Comparison of ENCODE assay signal across 8 cellular contexts in the genomic region with DNA sequence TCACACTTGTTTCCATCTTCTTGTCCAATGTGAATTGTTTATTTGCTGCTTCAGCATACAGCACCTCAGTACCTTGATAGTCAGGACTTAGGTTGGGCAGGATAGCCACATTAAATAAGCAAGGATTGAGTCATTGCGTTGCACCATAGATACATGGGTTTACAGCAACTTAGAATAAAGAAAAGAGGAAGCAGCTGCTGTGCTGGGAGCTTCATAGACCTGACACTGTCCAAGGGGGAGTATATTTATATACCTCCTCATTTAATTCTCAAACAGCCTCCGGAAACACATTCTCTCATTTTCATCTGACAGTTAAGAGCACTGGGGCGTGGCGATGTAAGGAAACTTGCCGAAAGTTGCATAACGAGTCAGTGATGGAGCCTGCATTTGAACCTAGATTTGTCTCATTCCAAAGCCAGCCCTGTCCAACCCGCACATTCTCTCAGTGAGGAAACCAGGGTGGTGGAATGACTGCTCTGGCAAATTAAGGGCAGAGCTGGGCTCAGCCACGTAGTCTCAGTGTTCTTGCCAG. TPM values are rescaled to one million over a fixed set of nuclear protein-coding genes. Genes with fewer than 3 reads are reported as not detected.
A peak's percentile ranks its signal among the peaks of the same experiment; 100 is the strongest.
DNase-seq lines count a peak whose midpoint lies in the region; ATAC-seq and TF ChIP-seq lines count a peak whose summit lies in the region.

No MANE protein-coding gene starts in this region.

- peak overlapping the region; percentile 80 for H3K27ac Mint-ChIP-seq in T-helper 1 cell treated with Interleukin-12 subunit alpha and Interleukin-12 subunit beta and Interleukin-4 antibody, amounts not matched to agents 30 μg/mL and 1 μg/mL, for 36 hours

- H3K4me2 ChIP-seq in BLaER1 treated with 17β-estradiol and CSF1 and Interleukin-3, amounts not matched to agents 10 nM and 100 nM = peak overlapping the region; percentile 75 to 93 (median 90)

- peaks cover 7% of the 10 kb centered on the region for H3K36me3 Mint-ChIP-seq in T-helper 1 cell treated with Interleukin-12 subunit alpha and Interleukin-12 subunit beta and Interleukin-4 antibody, amounts not matched to agents 30 μg/mL and 1 μg/mL, for 36 hours (ENCODE audit: low read depth)

- H3K4me1 Mint-ChIP-seq in T-helper 1 cell treated with Interleukin-12 subunit alpha and Interleukin-12 subunit beta and Interleukin-4 antibody, amounts not matched to agents 30 μg/mL and 1 μg/mL, for 36 hours (ENCODE audit: low read depth) = peaks cover 35% of the 10 kb centered on the region

- no peak for TF ChIP-seq POLR2A in testis (IDR thresholded peaks at IDR 0.05)

- peak overlapping the region in 8 of 10 experiments; percentile 3 to 48 (median 19); a peak in 8 of 20 replicates for H3K4me3 ChIP-seq in BLaER1 treated with 17β-estradiol and CSF1 and Interleukin-3, amounts not matched to agents 10 nM and 100 nM
- H3K4me3 ChIP-seq in heart right ventricle = no peak overlapping the region
- H3K4me3 ChIP-seq in testis = no peak overlapping the region

- WGBS in heart right ventricle, 2 donors = 83 to 87% methylated on average over 8 of the region's 8 CpGs
- 79 to 89% methylated on average over 8 of the region's 8 CpGs for WGBS in testis, 2 donors

- no peaks in the 10 kb centered on the region for H3K27me3 ChIP-seq in BLaER1 treated with 17β-estradiol and CSF1 and Interleukin-3, amounts not matched to agents 10 nM and 100 nM
- no peaks in the 10 kb centered on the region for H3K27me3 ChIP-seq in heart right ventricle
- no peaks in the 10 kb centered on the region for H3K27me3 ChIP-seq in testis

- H3K9ac ChIP-seq in BLaER1 treated with 17β-estradiol and CSF1 and Interleukin-3, amounts not matched to agents 10 nM and 100 nM = peak overlapping the region; percentile 74 to 92 (median 86); a peak in 21 of 22 replicates

- peak overlapping the region; percentile 78 to 99 (median 97) for H3K27ac ChIP-seq in BLaER1 treated with 17β-estradiol and CSF1 and Interleukin-3, amounts not matched to agents 10 nM and 100 nM
- H3K27ac ChIP-seq in heart right ventricle (peak overlapping the region in 1 of 10 donors; percentile 79), testis (no peak overlapping the region)

- peaks cover 7% of the 10 kb centered on the region for H3K27me3 Mint-ChIP-seq in T-helper 1 cell treated with Interleukin-12 subunit alpha and Interleukin-12 subunit beta and Interleukin-4 antibody, amounts not matched to agents 30 μg/mL and 1 μg/mL, for 36 hours (ENCODE audit: low read depth)

- TF ChIP-seq CTCF in heart right ventricle (IDR thresholded peaks at IDR 0.05) (no peak), testis (IDR thresholded peaks at IDR 0.05) (no peak)

- H3K36me3 ChIP-seq in BLaER1 treated with 17β-estradiol and CSF1 and Interleukin-3, amounts not matched to agents 10 nM and 100 nM = peaks cover 5 to 74% (median 48%) of the 10 kb centered on the region in 11 experiments; a peak in 19 of 22 replicates
- H3K36me3 ChIP-seq in heart right ventricle (no peaks in the 10 kb centered on the region), testis (ENCODE audit: low read depth, missing control alignments) (no peaks in the 10 kb centered on the region)

- H3K9me3 ChIP-seq in BLaER1 treated with 17β-estradiol and CSF1 and Interleukin-3, amounts not matched to agents 10 nM and 100 nM (replicated peaks in 1 of 11) = peaks cover 0 to 9% (median 0%) of the 10 kb centered on the region in 11 experiments; a peak in 6 of 22 replicates
- no peaks in the 10 kb centered on the region for H3K9me3 ChIP-seq in heart right ventricle
- H3K9me3 ChIP-seq in testis = no peaks in the 10 kb centered on the region

- no peaks in the 10 kb centered on the region for H4K20me1 ChIP-seq in BLaER1 treated with 17β-estradiol and CSF1 and Interleukin-3, amounts not matched to agents 10 nM and 100 nM

- H3K9me3 Mint-ChIP-seq in T-helper 1 cell treated with Interleukin-12 subunit alpha and Interleukin-12 subunit beta and Interleukin-4 antibody, amounts not matched to agents 30 μg/mL and 1 μg/mL, for 36 hours = no peaks in the 10 kb centered on the region

- DNase-seq in heart right ventricle = no peak
- no peak for DNase-seq in NCI-H2196 (lab: John Stamatoyannopoulos, UW; ENCODE audit: unreplicated experiment)
- DNase-seq in NCI-H187 treated with DMSO at 0.1 percent for 48 hours (lab: John Stamatoyannopoulos, UW) = no peak
- DNase-seq in testis = no peak

- peaks cover 97 to 100% (median 98%) of the 10 kb centered on the region in 10 experiments for H3K4me1 ChIP-seq in BLaER1 treated with 17β-estradiol and CSF1 and Interleukin-3, amounts not matched to agents 10 nM and 100 nM
- H3K4me1 ChIP-seq in heart right ventricle (peaks cover 0 to 35% (median 0%) of the 10 kb centered on the region in 9 donors), testis (no peaks in the 10 kb centered on the region)

- peak; percentile 81 for ATAC-seq in GM19328 (IDR thresholded peaks at IDR 0.05; ENCODE audit: unreplicated experiment)
- ATAC-seq in HG03442 (IDR thresholded peaks at IDR 0.05; ENCODE audit: unreplicated experiment) = peak; percentile 82
- ATAC-seq in heart right ventricle = peak in 5 of 8 donors; percentile 28 to 73 (median 55)

- intact Hi-C loops in heart right ventricle (cut with DNase I) (no loop called here), testis (cut with DNase I; ENCODE audit: low total_unique reads) (no loop called here)

- H3K4me3 Mint-ChIP-seq in T-helper 1 cell treated with Interleukin-12 subunit alpha and Interleukin-12 subunit beta and Interleukin-4 antibody, amounts not matched to agents 30 μg/mL and 1 μg/mL, for 36 hours = peak overlapping the region; percentile 57

RNA-seq across cellular contexts. Expression of a gene that starts 42.2 kb away (rescaled TPM):
- total RNA-seq in heart right ventricle (1 to 10 TPM in 9 of 10 donors, under 1 TPM in 1; 0.66 to 8.0 (median 1.6) TPM), testis (10 to 100 TPM; 14.6 to 20.4 TPM)
- polyA plus RNA-seq in heart right ventricle (1 to 10 TPM in 1 of 2 donors, under 1 TPM in 1; 0.51 to 1.4 TPM), testis (ENCODE audit: insufficient read depth, low read depth, low replicate concordance) (3.9 TPM)

Comparison
In these comparisons a context has a peak if more than half of its experiments do, and no peak if none do; other contexts are left out.
1. H3K27ac ChIP-seq: peak in BLaER1 treated with 17β-estradiol and CSF1 and Interleukin-3, amounts not matched to agents 10 nM and 100 nM (11 of 11); none in testis (0 of 2).
2. H3K4me3 ChIP-seq: peak in BLaER1 treated with 17β-estradiol and CSF1 and Interleukin-3, amounts not matched to agents 10 nM and 100 nM (8 of 10); none in heart right ventricle (0 of 10) and testis (0 of 2).
3. Peak in every context shown above with its lines, with median percentiles within 50 percentile points of each other: ATAC-seq.